ENCODE assay signal across 24 cellular contexts in the genomic region with DNA sequence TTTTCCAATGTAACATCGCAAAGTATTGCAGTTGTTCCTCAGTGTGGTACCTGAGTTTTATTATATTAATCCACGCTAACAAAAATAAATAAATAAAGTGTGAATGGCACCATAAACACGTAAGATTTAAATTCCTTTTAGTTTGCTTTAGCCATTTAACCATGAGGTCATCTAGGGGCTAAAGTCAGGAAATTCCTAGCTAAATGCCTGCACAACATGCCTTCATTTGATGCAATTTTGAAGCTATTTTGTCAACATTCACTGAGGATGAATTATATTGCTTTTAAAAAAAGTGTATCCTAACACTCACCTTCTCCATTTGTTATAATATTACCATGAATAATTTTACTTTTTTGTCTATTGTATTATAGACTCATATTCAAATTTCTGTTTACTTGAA.
"Had no signal": no experiment of that assay in that cellular context is flagged by ENCODE, and none has a peak within 500 bp of the region (broad histone marks: within the 10 kb centered on the region; RNA-seq: fewer than 3 reads in every experiment).

No MANE protein-coding gene starts in this region.

- H3K4me1 ChIP-seq: esophagus muscularis mucosa, gastrocnemius medialis, heart right ventricle, left ventricle myocardium inferior, lower lobe of right lung, right atrium auricular region, sigmoid colon, stomach, uterus had no signal

- H3K27me3 Mint-ChIP-seq: naive thymus-derived CD8-positive, alpha-beta T cell; type B pancreatic cell had no signal

- H3K27ac Mint-ChIP-seq: naive thymus-derived CD8-positive, alpha-beta T cell; type B pancreatic cell had no signal

- DNase-seq: effector CD4-positive, alpha-beta T cell; gastrocnemius medialis; heart right ventricle; hypothalamus; islet precursor cell; left ventricle myocardium inferior; lower lobe of right lung; mesenchymal stem cell; mucosa of descending colon; naive thymus-derived CD8-positive, alpha-beta T cell; sigmoid colon; small intestine; stimulated activated CD4-positive, alpha-beta T cell treated with anti-CD3 and anti-CD28 coated beads, Interleukin-12 subunit alpha, Interleukin-12 subunit beta, amount 100 ng/mL, for 4 hours; stimulated activated naive CD4-positive, alpha-beta T cell; stomach; substantia nigra; uterus had no signal

- FAIRE-seq: small intestine had no signal

- ATAC-seq: gastrocnemius medialis; heart right ventricle; lower lobe of right lung; mucosa of descending colon; naive thymus-derived CD8-positive, alpha-beta T cell had no signal

- H3K9me3 Mint-ChIP-seq: type B pancreatic cell had no signal

- H3K4me3 ChIP-seq: coronary artery, esophagus muscularis mucosa, gastrocnemius medialis, heart right ventricle, left ventricle myocardium inferior, lower lobe of right lung, mucosa of descending colon, right atrium auricular region, sigmoid colon, stomach, thoracic aorta, uterus had no signal

- H3K9me3 ChIP-seq: esophagus muscularis mucosa, gastrocnemius medialis, heart right ventricle, left ventricle myocardium inferior, lower lobe of right lung, mucosa of descending colon, neutrophil, right atrium auricular region, sigmoid colon, stomach, thoracic aorta, uterus had no signal

- H3K27me3 ChIP-seq: esophagus muscularis mucosa, gastrocnemius medialis, heart right ventricle, neutrophil, right atrium auricular region, sigmoid colon, stomach, uterus had no signal

- H3K27ac ChIP-seq: coronary artery, epithelial cell of prostate, esophagus muscularis mucosa, gastrocnemius medialis, heart right ventricle, left ventricle myocardium inferior, lower lobe of right lung, neutrophil, right atrium auricular region, sigmoid colon, stomach, thoracic aorta, uterus had no signal

- H3K4me3 Mint-ChIP-seq: naive thymus-derived CD8-positive, alpha-beta T cell; type B pancreatic cell had no signal

- H3K4me1 Mint-ChIP-seq: naive thymus-derived CD8-positive, alpha-beta T cell had no signal

- H3K36me3 ChIP-seq: esophagus muscularis mucosa, gastrocnemius medialis, heart right ventricle, left ventricle myocardium inferior, lower lobe of right lung, neutrophil, right atrium auricular region, sigmoid colon, stomach, thoracic aorta, uterus had no signal

- H3K36me3 Mint-ChIP-seq: naive thymus-derived CD8-positive, alpha-beta T cell; type B pancreatic cell had no signal
